In genomic region chr2:241640165-241640795, GRCh38 we compare ENCODE assay signal across 20 cellular contexts. TPM values are rescaled to one million over a fixed set of nuclear protein-coding genes. Genes with fewer than 3 reads are reported as not detected.
A peak's percentile ranks its signal among the peaks of the same experiment; 100 is the strongest.
DNase-seq lines count a peak whose midpoint lies in the region; ATAC-seq and TF ChIP-seq lines count a peak whose summit lies in the region.
"Had no signal": no experiment of that assay in that cellular context is flagged by ENCODE, and none has a peak within 500 bp of the region (broad histone marks: within the 10 kb centered on the region; RNA-seq: fewer than 3 reads in every experiment).

No MANE protein-coding gene starts in this region.

- H2BK120ac ChIP-seq in trophoblast cell (ENCODE audit: insufficient read depth, low read length, poor library complexity) = no peak overlapping the region

- H3K4ac ChIP-seq in trophoblast cell (ENCODE audit: low read depth, low read length) = peak overlapping the region; percentile 22

- no peak overlapping the region for H2AFZ ChIP-seq in trophoblast cell (ENCODE audit: insufficient read depth, low read length, poor library complexity)

- no peak overlapping the region for H2AK5ac ChIP-seq in trophoblast cell (ENCODE audit: low read length)

- H3K4me3 ChIP-seq in esophagus muscularis mucosa = no peak overlapping the region
- H3K4me3 ChIP-seq in trophoblast cell (ENCODE audit: low read depth, low read length) = no peak overlapping the region
- H3K4me3 ChIP-seq: SK-N-MC had no signal

- no peak for DNase-seq in activated T-cell treated with anti-CD3 and anti-CD28 coated beads, Interleukin-2, amount 50 U/mL, for 24 hours
- DNase-seq in activated T-cell treated with anti-CD3 and anti-CD28 coated beads, Interleukin-2, amount 50 U/mL, for 1 hour = no peak
- DNase-seq in T-helper 17 cell (no peak), esophagus muscularis mucosa (ENCODE audit: extremely low spot score) (no peak), trophoblast cell (no peak), retina (no peak), CD14-positive monocyte (ENCODE audit: low spot score) (no peak)
- DNase-seq: activated CD4-positive, alpha-beta T cell treated with anti-CD3 and anti-CD28 coated beads for 4 hours; cortex of kidney; DMS79 treated with DMSO at 0.1 percent for 48 hours; H7; naive B cell; NCI-H1105 treated with DMSO at 0.1 percent for 48 hours; NCI-H748 treated with DMSO at 0.1 percent for 48 hours; PC-3 had no signal

- H3K27ac Mint-ChIP-seq in activated T-cell treated with anti-CD3 and anti-CD28 coated beads, Interleukin-2, amount 50 U/mL, for 24 hours = peak overlapping the region; percentile 53
- H3K27ac Mint-ChIP-seq in T-helper 17 cell (peak overlapping the region; percentile 82), CD14-positive monocyte (peak overlapping the region in 3 of 7 donors; percentile 4 to 27 (median 11))
- H3K27ac Mint-ChIP-seq: stimulated activated memory B cell treated with anti-CD40 and anti-IgM and Interleukin-4, amounts not matched to agents 10 μg/mL and 1 μg/mL and 100 μg/mL, for 72 hours had no signal

- H3K36me3 ChIP-seq in esophagus muscularis mucosa (peaks cover 0 to 6% (median 5%) of the 10 kb centered on the region in 4 donors), trophoblast cell (ENCODE audit: control insufficient read depth in 1 of 2, insufficient read depth in 2 of 2, low read length in 2 of 2) (peaks cover 6 to 12% of the 10 kb centered on the region in 2 experiments)

- no peak overlapping the region for H4K12ac ChIP-seq in trophoblast cell (ENCODE audit: low read depth, low read length)

- H3K79me2 ChIP-seq in trophoblast cell (ENCODE audit: control insufficient read depth, insufficient read depth, low read length, poor library complexity) = peaks cover 17% of the 10 kb centered on the region

- TF ChIP-seq EP300 in esophagus muscularis mucosa (IDR thresholded peaks at IDR 0.05) = no peak

- H2BK12ac ChIP-seq in trophoblast cell (ENCODE audit: low read length) = no peak overlapping the region

- peaks cover 67% of the 10 kb centered on the region for H3K36me3 Mint-ChIP-seq in activated T-cell treated with anti-CD3 and anti-CD28 coated beads, Interleukin-2, amount 50 U/mL, for 24 hours (ENCODE audit: low read depth)
- peaks cover 7% of the 10 kb centered on the region for H3K36me3 Mint-ChIP-seq in T-helper 17 cell (ENCODE audit: low read depth)
- H3K36me3 Mint-ChIP-seq in CD14-positive monocyte = peaks cover 21 to 29% of the 10 kb centered on the region in 2 donors
- H3K36me3 Mint-ChIP-seq: naive B cell had no signal

- no peak for ATAC-seq in T-helper 17 cell
- ATAC-seq in HG02571 (IDR thresholded peaks at IDR 0.05; ENCODE audit: unreplicated experiment) = no peak
- ATAC-seq: PC-3; stimulated activated memory B cell treated with anti-CD40 and anti-IgM and Interleukin-4, amounts not matched to agents 10 μg/mL and 1 μg/mL and 100 μg/mL, for 72 hours had no signal

- no peaks in the 10 kb centered on the region for H3K27me3 ChIP-seq in esophagus muscularis mucosa
- H3K27me3 ChIP-seq in trophoblast cell (ENCODE audit: insufficient read depth, low read length) = no peaks in the 10 kb centered on the region

- no peaks in the 10 kb centered on the region for H3K9me3 ChIP-seq in T-helper 17 cell (ENCODE audit: control insufficient read depth, low read length, poor library complexity, severe bottlenecking)
- no peaks in the 10 kb centered on the region for H3K9me3 ChIP-seq in esophagus muscularis mucosa
- H3K9me3 ChIP-seq in trophoblast cell (ENCODE audit: insufficient read depth, low read depth, low read length) = peaks cover 2% of the 10 kb centered on the region

- peaks cover 11% of the 10 kb centered on the region for H3K79me1 ChIP-seq in trophoblast cell (ENCODE audit: low read length)

- H3K9ac ChIP-seq in trophoblast cell (ENCODE audit: low read length) = peak overlapping the region; percentile 5
- H3K9ac ChIP-seq: KMS-11 had no signal

- TF ChIP-seq CTCF in esophagus muscularis mucosa (IDR thresholded peaks at IDR 0.05) (no peak), CD14-positive monocyte (IDR thresholded peaks at IDR 0.05) (no peak)

- H3K4me2 ChIP-seq in trophoblast cell (ENCODE audit: low read length) = no peak overlapping the region
- H3K4me2 ChIP-seq: KMS-11 had no signal

- H4K8ac ChIP-seq in trophoblast cell (ENCODE audit: low read depth, low read length) = no peak overlapping the region

- no peak overlapping the region for H3K23ac ChIP-seq in trophoblast cell (ENCODE audit: low read length)

- H2BK5ac ChIP-seq in trophoblast cell (ENCODE audit: low read depth, low read length, poor library complexity) = no peak overlapping the region

- TF ChIP-seq POLR2A in esophagus muscularis mucosa (IDR thresholded peaks at IDR 0.05; ENCODE audit: low read depth) = no peak

- peak overlapping the region; percentile 89 for H3K4me3 Mint-ChIP-seq in activated T-cell treated with anti-CD3 and anti-CD28 coated beads, Interleukin-2, amount 50 U/mL, for 24 hours
- H3K4me3 Mint-ChIP-seq in T-helper 17 cell = peak overlapping the region; percentile 21
- no peak overlapping the region for H3K4me3 Mint-ChIP-seq in CD14-positive monocyte
- H3K4me3 Mint-ChIP-seq: stimulated activated memory B cell treated with anti-CD40 and anti-IgM and Interleukin-4, amounts not matched to agents 10 μg/mL and 1 μg/mL and 100 μg/mL, for 72 hours had no signal

- no peaks in the 10 kb centered on the region for H3K27me3 Mint-ChIP-seq in activated T-cell treated with anti-CD3 and anti-CD28 coated beads, Interleukin-2, amount 50 U/mL, for 24 hours
- H3K27me3 Mint-ChIP-seq in T-helper 17 cell = no peaks in the 10 kb centered on the region
- peaks cover 0 to 4% (median 0%) of the 10 kb centered on the region in 3 donors for H3K27me3 Mint-ChIP-seq in CD14-positive monocyte (ENCODE audit: low read depth in 3 of 3)
- H3K27me3 Mint-ChIP-seq: naive B cell; stimulated activated memory B cell treated with anti-CD40 and anti-IgM and Interleukin-4, amounts not matched to agents 10 μg/mL and 1 μg/mL and 100 μg/mL, for 72 hours had no signal

- peaks cover 54% of the 10 kb centered on the region for H3K4me1 Mint-ChIP-seq in activated T-cell treated with anti-CD3 and anti-CD28 coated beads, Interleukin-2, amount 50 U/mL, for 24 hours (ENCODE audit: low read depth)
- H3K4me1 Mint-ChIP-seq in T-helper 17 cell (peaks cover 44% of the 10 kb centered on the region), CD14-positive monocyte (peaks cover 45% of the 10 kb centered on the region)

- WGBS in esophagus muscularis mucosa = 83% methylated on average over 8 of the region's 8 CpGs
- WGBS in trophoblast cell (ENCODE audit: extremely low coverage, insufficient coverage, insufficient read length) = no CpG with 5 or more reads among the region's 8 CpGs

- intact Hi-C loops in esophagus muscularis mucosa (cut with DNase I) = no loop called here
- intact Hi-C loops in CD14-positive monocyte (cut with micrococcal nuclease) = loop anchor here in 1 of 2 donors (5.0 kb wide), 1 partner anchor 1613 kb away; the partner anchor contains the start of gene NDUFA10

- no peak overlapping the region for H3K18ac ChIP-seq in trophoblast cell (ENCODE audit: low read length)

- no peaks in the 10 kb centered on the region for H3K9me3 Mint-ChIP-seq in activated T-cell treated with anti-CD3 and anti-CD28 coated beads, Interleukin-2, amount 50 U/mL, for 24 hours
- H3K9me3 Mint-ChIP-seq in CD14-positive monocyte = peaks cover 0 to 4% (median 0%) of the 10 kb centered on the region in 7 donors
- H3K9me3 Mint-ChIP-seq: naive B cell; stimulated activated memory B cell treated with anti-CD40 and anti-IgM and Interleukin-4, amounts not matched to agents 10 μg/mL and 1 μg/mL and 100 μg/mL, for 72 hours had no signal

- no peak overlapping the region for H4K91ac ChIP-seq in trophoblast cell (ENCODE audit: low read depth, low read length)

- H3K14ac ChIP-seq in trophoblast cell (ENCODE audit: low read length) = no peak overlapping the region

- H3K4me1 ChIP-seq in esophagus muscularis mucosa (peaks cover 44 to 68% (median 55%) of the 10 kb centered on the region in 4 donors), trophoblast cell (ENCODE audit: control insufficient read depth in 1 of 2, insufficient read depth in 2 of 2, low read length in 2 of 2) (peaks cover 3 to 6% of the 10 kb centered on the region in 2 experiments)

- H3K27ac ChIP-seq in esophagus muscularis mucosa (replicated peaks in 1 of 4) (peak overlapping the region; percentile 32 to 66 (median 64)), trophoblast cell (ENCODE audit: low read depth, low read length) (no peak overlapping the region)
- H3K27ac ChIP-seq: C4-2B, KMS-11, SK-N-MC had no signal

RNA-seq across cellular contexts. Expression of gene ATG4B, which starts 2.8 kb away (rescaled TPM):
- total RNA-seq in T-helper 17 cell = 100 to 1,000 TPM; 104 to 119 TPM
- total RNA-seq in esophagus muscularis mucosa = 10 to 100 TPM; 39.1 to 76.0 (median 55.3) TPM
- 76.3 and 77.4 TPM in 2 replicates for polyA plus RNA-seq in trophoblast cell (2013)
- 10 to 100 TPM; 54.5 to 58.9 TPM for polyA plus RNA-seq in CD14-positive monocyte

RNA-seq across cellular contexts. Expression of gene THAP4, which starts 3.3 kb away (rescaled TPM):
- 10 to 100 TPM; 28.0 to 36.9 TPM for total RNA-seq in T-helper 17 cell
- total RNA-seq in esophagus muscularis mucosa = 10 to 100 TPM; 37.0 to 69.8 (median 49.6) TPM
- polyA plus RNA-seq in trophoblast cell (2013) = 45.4 and 47.2 TPM in 2 replicates
- 10 to 100 TPM; 15.1 to 16.3 TPM for polyA plus RNA-seq in CD14-positive monocyte

RNA-seq across cellular contexts. Expression of gene DTYMK, which starts 46.3 kb away (rescaled TPM):
- total RNA-seq in T-helper 17 cell = 10 to 100 TPM; 11.9 TPM
- 10 to 100 TPM in 2 of 4 donors, 1 to 10 TPM in 2; 6.8 to 14.5 (median 10.6) TPM for total RNA-seq in esophagus muscularis mucosa
- 37.3 and 38.1 TPM in 2 replicates for polyA plus RNA-seq in trophoblast cell (2013)
- 10 to 100 TPM; 18.7 to 23.5 TPM for polyA plus RNA-seq in CD14-positive monocyte

Comparison
In these comparisons a context has a peak if more than half of its experiments do, and no peak if none do; other contexts are left out.
1. H3K4me3 Mint-ChIP-seq: peak in activated T-cell treated with anti-CD3 and anti-CD28 coated beads, Interleukin-2, amount 50 U/mL, for 24 hours (single experiment) and T-helper 17 cell (single experiment); none in CD14-positive monocyte (0 of 2).